ENCODE assay signal across 20 cellular contexts in genomic region chr7:4010206-4010605, GRCh38.
DNase-seq lines count a peak whose midpoint lies in the region; ATAC-seq, FAIRE-seq and TF ChIP-seq lines count a peak whose summit lies in the region.
"Had no signal": no experiment of that assay in that cellular context is flagged by ENCODE, and none has a peak within 500 bp of the region (broad histone marks: within the 10 kb centered on the region; RNA-seq: fewer than 3 reads in every experiment).

No MANE protein-coding gene starts in this region.

- no peak for TF ChIP-seq EP300 in H1 (IDR thresholded peaks at IDR 0.05; ENCODE audit: borderline replicate concordance in 1 of 2, low read depth in 2 of 2, low read length in 2 of 2)

- DNase-seq in GM23338 (ENCODE audit: low spot score) (no peak), H1 (ENCODE audit: low read depth in 1 of 2, low spot score in 2 of 2) (no peak), mesenteric fat pad (ENCODE audit: low spot score) (peak; percentile 51), spleen (peak; percentile 28), DMS153 treated with DMSO at 0.1 percent for 48 hours (lab: John Stamatoyannopoulos, UW; ENCODE audit: unreplicated experiment) (no peak), MG63 (no peak), PC-3 (no peak), HFFc6 (no peak)
- DNase-seq: AML-193; Caco-2; CD4-positive, alpha-beta T cell; DMS79; GF-D8; HCEC 1CT; IMR-90 had no signal

- no peaks in the 10 kb centered on the region for H3K23me2 ChIP-seq in H1 (ENCODE audit: low read depth, low read length)

- H3K79me1 ChIP-seq in H1 (ENCODE audit: low read depth, low read length) = no peaks in the 10 kb centered on the region

- no peak overlapping the region for H4K5ac ChIP-seq in H1 (ENCODE audit: insufficient read length, low read depth, low read length)

- no peak for TF ChIP-seq RAD21 in H1 (IDR thresholded peaks at IDR 0.05 in 1 of 2, conservative IDR thresholded peaks at IDR 0.05 in 1 of 2; ENCODE audit: low read depth in 2 of 2, low read length in 2 of 2)

- H3K56ac ChIP-seq in H1 (replicated peaks; ENCODE audit: insufficient read length, low read depth, low read length) = no peak overlapping the region

- FAIRE-seq in H1 (lab: Jason Lieb, UNC) = no peak
- FAIRE-seq: A549, D721Med, HTR-8/SVneo had no signal

- 96% methylated on average over 7 of the region's 7 CpGs; no CpG with 5 or more reads in 1 of the 2 experiments for WGBS in H1 (ENCODE audit: extremely low coverage in 1 of 2, insufficient coverage in 1 of 2, insufficient read length in 1 of 2, insufficient replicate concordance in 2 of 2, low coverage in 1 of 2, low lambda C conversion rate in 2 of 2, missing lambda C conversion rate in 1 of 2), 2 experiments
- 82 to 96% (median 92%) methylated on average over 7 of the region's 7 CpGs for WGBS in spleen, 5 donors

- no peak overlapping the region for H3K14ac ChIP-seq in H1 (ENCODE audit: insufficient read length)

- H2BK15ac ChIP-seq in H1 (ENCODE audit: low read length) = no peak overlapping the region

- H3K27me3 ChIP-seq in GM23338 (ENCODE audit: insufficient read depth) = no peaks in the 10 kb centered on the region
- no peaks in the 10 kb centered on the region for H3K27me3 ChIP-seq in H1 (replicated peaks in 1 of 4; ENCODE audit: control insufficient read depth in 3 of 4, extremely low read depth in 1 of 4, insufficient read depth in 3 of 4, low read length in 3 of 4)
- no peaks in the 10 kb centered on the region for H3K27me3 ChIP-seq in spleen (replicated peaks in 1 of 7)
- H3K27me3 ChIP-seq in MG63 = no peaks in the 10 kb centered on the region
- H3K27me3 ChIP-seq in PC-3 (ENCODE audit: low read length) = no peaks in the 10 kb centered on the region

- H2AFZ ChIP-seq in GM23338 = no peak overlapping the region; the same call in 1 of the 2 replicates
- no peak overlapping the region for H2AFZ ChIP-seq in H1 (ENCODE audit: low read length)
- H2AFZ ChIP-seq in PC-3 (ENCODE audit: low read length) = no peak overlapping the region

- POLR2A ChIA-PET in H1 (lab: Charles Lee; ENCODE audit: partially characterized antibody) (no interaction called here), PC-3 (lab: Charles Lee; ENCODE audit: unreplicated experiment) (no interaction called here)

- peaks cover 2% of the 10 kb centered on the region for H3K27me3 Mint-ChIP-seq in GM23338 (ENCODE audit: insufficient read depth, low read depth, poor library complexity)
- H3K27me3 Mint-ChIP-seq in HFFc6 (ENCODE audit: insufficient read depth) = no peaks in the 10 kb centered on the region; the same call in 1 of the 2 replicates
- H3K27me3 Mint-ChIP-seq: CD4-positive, alpha-beta T cell had no signal

- no peak for TF ChIP-seq CTCF in GM23338 (conservative IDR thresholded peaks at IDR 0.05; ENCODE audit: low read depth in 2 of 2)
- TF ChIP-seq CTCF in H1 (IDR thresholded peaks at IDR 0.05; ENCODE audit: control extremely low read depth in 1 of 3, insufficient read depth in 1 of 3, low read depth in 1 of 3, low read length in 3 of 3) = no peak
- no peak for TF ChIP-seq CTCF in spleen (IDR thresholded peaks at IDR 0.05 in 8 of 11, conservative IDR thresholded peaks at IDR 0.05 in 3 of 11)
- no peak for TF ChIP-seq CTCF in PC-3 (conservative IDR thresholded peaks at IDR 0.05; ENCODE audit: low read depth, low read length)
- no peak for TF ChIP-seq CTCF in HFFc6 (IDR thresholded peaks at IDR 0.05)

- CTCF ChIA-PET in H1 (lab: Charles Lee; ENCODE audit: partially characterized antibody) = interaction anchor here (1.2 kb wide), 1 partner anchor 9 kb away, joined by 4 read pairs; no protein-coding TSS in a partner anchor
- CTCF ChIA-PET in PC-3 (lab: Charles Lee) = no interaction called here

- BruUV-seq in PC-3 (replicated peaks; lab: Mats Ljungman, UMichigan) = no TSS peak

- H3K9me3 Mint-ChIP-seq in GM23338 = no peaks in the 10 kb centered on the region; the same call in 2 of the 3 replicates
- peaks cover 12% of the 10 kb centered on the region; the same call in 1 of the 2 replicates for H3K9me3 Mint-ChIP-seq in HFFc6
- H3K9me3 Mint-ChIP-seq: CD4-positive, alpha-beta T cell had no signal

- H2BK12ac ChIP-seq in H1 (ENCODE audit: low read depth, low read length) = no peak overlapping the region

- H3K4me3 ChIP-seq in GM23338 (no peak overlapping the region), H1 (ENCODE audit: extremely low read depth in 1 of 4, insufficient read depth in 2 of 4, low read depth in 3 of 4, low read length in 4 of 4) (no peak overlapping the region), spleen (no peak overlapping the region), MG63 (no peak overlapping the region), PC-3 (ENCODE audit: low read length) (no peak overlapping the region)
- H3K4me3 ChIP-seq: A549 had no signal

- H3K4ac ChIP-seq in H1 (replicated peaks; ENCODE audit: insufficient read length, low read depth, low read length) = no peak overlapping the region

- peaks cover 57% of the 10 kb centered on the region for H3K4me1 ChIP-seq in GM23338 (ENCODE audit: insufficient read depth)
- peaks cover 1 to 16% (median 11%) of the 10 kb centered on the region in 4 experiments for H3K4me1 ChIP-seq in H1 (replicated peaks in 1 of 4; ENCODE audit: control insufficient read depth in 3 of 4, insufficient read depth in 4 of 4, low read length in 3 of 4)
- H3K4me1 ChIP-seq in spleen = peaks cover 0 to 19% (median 6%) of the 10 kb centered on the region in 6 donors
- no peaks in the 10 kb centered on the region for H3K4me1 ChIP-seq in PC-3 (ENCODE audit: insufficient read depth, low read length)
- H3K4me1 ChIP-seq: A549 had no signal

- peaks cover 3% of the 10 kb centered on the region; the same call in 1 of the 2 replicates for H3K9me2 ChIP-seq in GM23338 (ENCODE audit: insufficient read depth)
- H3K9me2 ChIP-seq in PC-3 (replicated peaks; ENCODE audit: low read length) = no peaks in the 10 kb centered on the region

- H3K4me3 Mint-ChIP-seq in GM23338 = no peak overlapping the region
- H3K4me3 Mint-ChIP-seq in HFFc6 = no peak overlapping the region
- H3K4me3 Mint-ChIP-seq: CD4-positive, alpha-beta T cell had no signal

- H4K8ac ChIP-seq in H1 (ENCODE audit: extremely low read depth, insufficient read depth, low read length) = no peak overlapping the region

- no peak overlapping the region for H2BK120ac ChIP-seq in H1 (replicated peaks; ENCODE audit: low read depth, low read length)

- TF ChIP-seq POLR2A in H1 (IDR thresholded peaks at IDR 0.05; ENCODE audit: control extremely low read depth in 1 of 2, low read depth in 2 of 2, low read length in 2 of 2) = no peak
- no peak for TF ChIP-seq POLR2A in spleen (IDR thresholded peaks at IDR 0.05)

- H3K36me3 Mint-ChIP-seq in GM23338 (ENCODE audit: low read depth) (0 out of 3 replicates have a peak, but pooled peaks cover 3% of the 10 kb centered on the region), HFFc6 (ENCODE audit: low read depth) (no peaks in the 10 kb centered on the region)

- H3K9ac ChIP-seq in H1 (replicated peaks in 1 of 4; ENCODE audit: extremely low read depth in 1 of 4, low read depth in 3 of 4, low read length in 3 of 4) (no peak overlapping the region), PC-3 (ENCODE audit: low read length) (no peak overlapping the region)

- H4K20me1 ChIP-seq in GM23338 (replicated peaks; ENCODE audit: insufficient read depth) (no peaks in the 10 kb centered on the region), H1 (replicated peaks in 1 of 2; ENCODE audit: control insufficient read depth in 1 of 2, insufficient read depth in 2 of 2, low read length in 2 of 2) (no peaks in the 10 kb centered on the region), PC-3 (ENCODE audit: low read length) (no peaks in the 10 kb centered on the region)

- no peak overlapping the region for H2BK20ac ChIP-seq in H1 (ENCODE audit: low read length)

- H3F3A ChIP-seq in GM23338 (replicated peaks; ENCODE audit: low read depth) (peaks cover 7% of the 10 kb centered on the region; the same call in 1 of the 2 replicates), PC-3 (ENCODE audit: low read length, unreplicated experiment) (no peaks in the 10 kb centered on the region)

- H3K79me2 ChIP-seq in GM23338 (replicated peaks; ENCODE audit: insufficient read depth) (no peaks in the 10 kb centered on the region), H1 (ENCODE audit: control insufficient read depth in 1 of 2, insufficient read depth in 2 of 2, low read length in 2 of 2) (no peaks in the 10 kb centered on the region), PC-3 (ENCODE audit: low read length) (no peaks in the 10 kb centered on the region)

- no peak overlapping the region for H3K23ac ChIP-seq in H1 (ENCODE audit: insufficient read length)

- no peak overlapping the region for H2AK5ac ChIP-seq in H1 (ENCODE audit: low read depth, low read length)

- H3K36me3 ChIP-seq in GM23338 (ENCODE audit: insufficient read depth) = no peaks in the 10 kb centered on the region
- no peaks in the 10 kb centered on the region for H3K36me3 ChIP-seq in H1 (ENCODE audit: control insufficient read depth in 2 of 4, insufficient read depth in 4 of 4, low read length in 3 of 4)
- no peaks in the 10 kb centered on the region for H3K36me3 ChIP-seq in spleen
- no peaks in the 10 kb centered on the region for H3K36me3 ChIP-seq in MG63
- no peaks in the 10 kb centered on the region for H3K36me3 ChIP-seq in PC-3 (ENCODE audit: low read depth, low read length)

- H3K9me3 ChIP-seq in H1 (ENCODE audit: insufficient read depth in 2 of 2, low read depth in 1 of 2, low read length in 1 of 2) (no peaks in the 10 kb centered on the region), spleen (no peaks in the 10 kb centered on the region), MG63 (no peaks in the 10 kb centered on the region), PC-3 (ENCODE audit: low read length) (no peaks in the 10 kb centered on the region)
- H3K9me3 ChIP-seq: A549, Caco-2 had no signal

- H3K18ac ChIP-seq in H1 (ENCODE audit: extremely low read depth, low read length) = no peak overlapping the region

- H3K27ac ChIP-seq in GM23338 (ENCODE audit: low read depth) = 0 out of 2 replicates have a peak overlapping the region, but pooled peaks have one; percentile 75
- H3K27ac ChIP-seq in H1 (ENCODE audit: low read depth, low read length) = no peak overlapping the region
- peak overlapping the region in 2 of 8 donors; percentile 40 to 85 for H3K27ac ChIP-seq in spleen
- no peak overlapping the region for H3K27ac ChIP-seq in PC-3 (ENCODE audit: low read length)
- H3K27ac ChIP-seq: 22Rv1, A549, C4-2B had no signal

- peaks cover 61% of the 10 kb centered on the region for H3K4me1 Mint-ChIP-seq in GM23338
- peaks cover 6% of the 10 kb centered on the region; the same call in 1 of the 2 replicates for H3K4me1 Mint-ChIP-seq in HFFc6 (ENCODE audit: low read depth)

- H2BK5ac ChIP-seq in H1 (ENCODE audit: low read depth, low read length) = peak overlapping the region; percentile 8; the same call in 1 of the 2 replicates

- no peak overlapping the region for H3K27ac Mint-ChIP-seq in GM23338
- H3K27ac Mint-ChIP-seq in HFFc6 = no peak overlapping the region
- H3K27ac Mint-ChIP-seq: CD4-positive, alpha-beta T cell had no signal

- H4K91ac ChIP-seq in H1 (replicated peaks; ENCODE audit: insufficient read length, low read length) = no peak overlapping the region

- ATAC-seq in GM23338 = no peak
- no peak for ATAC-seq in PC-3
- ATAC-seq: A549 had no signal

- H3K4me2 ChIP-seq in GM23338 = peak overlapping the region; percentile 16; the same call in 1 of the 2 replicates
- no peak overlapping the region for H3K4me2 ChIP-seq in H1 (ENCODE audit: insufficient read depth in 1 of 2, low read depth in 2 of 2, low read length in 2 of 2)
- H3K4me2 ChIP-seq in PC-3 (ENCODE audit: low read length) = no peak overlapping the region
- H3K4me2 ChIP-seq: A549 had no signal

- intact Hi-C loops in spleen (cut with DNase I; ENCODE audit: low total_unique reads) (no loop called here), PC-3 (cut with micrococcal nuclease) (no loop called here)

Comparison
In these comparisons a context has a peak if more than half of its experiments do, and no peak if none do; other contexts are left out.
1. DNase-seq: peak in mesenteric fat pad (single experiment) and spleen (single experiment); none in GM23338 (single experiment), H1 (0 of 2), DMS153 treated with DMSO at 0.1 percent for 48 hours (single experiment), MG63 (single experiment), PC-3 (single experiment) and HFFc6 (single experiment).